ENCODE assay signal across 15 cellular contexts in genomic region chr12:24363177-24363754, GRCh38.
DNase-seq lines count a peak whose midpoint lies in the region; ATAC-seq and TF ChIP-seq lines count a peak whose summit lies in the region.
"Had no signal": no experiment of that assay in that cellular context is flagged by ENCODE, and none has a peak within 500 bp of the region (broad histone marks: within the 10 kb centered on the region; RNA-seq: fewer than 3 reads in every experiment).

No MANE protein-coding gene starts in this region.

- H3K4me3 ChIP-seq in A673 (ENCODE audit: low read depth, low read length, poor library complexity, severe bottlenecking): no peak overlapping the region
- H3K4me3 ChIP-seq in sigmoid colon: no peak overlapping the region
- H3K4me3 ChIP-seq: colonic mucosa had no signal

- no peaks in the 10 kb centered on the region for H3K36me3 ChIP-seq in A673 (ENCODE audit: insufficient read depth, low read length, poor library complexity, severe bottlenecking)
- no peaks in the 10 kb centered on the region for H3K36me3 ChIP-seq in sigmoid colon
- H3K36me3 ChIP-seq: colonic mucosa had no signal

- POLR2A ChIA-PET in A673 (lab: Charles Lee; ENCODE audit: low non-redundant PET): no interaction called here

- ATAC-seq in GM21423 (IDR thresholded peaks at IDR 0.05; ENCODE audit: unreplicated experiment): no peak
- no peak for ATAC-seq in GM21526 (IDR thresholded peaks at IDR 0.05; ENCODE audit: low FRiP score, unreplicated experiment)
- ATAC-seq: foreskin keratinocyte, left colon had no signal

- DNase-seq in A673 (ENCODE audit: low spot score) (peak; percentile 52), DMS53 (lab: John Stamatoyannopoulos, UW) (peak; percentile 86), NCI-H1436 treated with DMSO at 0.1 percent for 48 hours (lab: John Stamatoyannopoulos, UW) (peak; percentile 26), NCI-H748 (lab: John Stamatoyannopoulos, UW; ENCODE audit: unreplicated experiment) (peak; percentile 77), KG1 (lab: John Stamatoyannopoulos, UW) (no peak), sigmoid colon (no peak)
- DNase-seq: activated CD4-positive, alpha-beta T cell treated with anti-CD3 and anti-CD28 coated beads, Interleukin-2, amount 50 U/mL, for 1 hour; activated naive CD4-positive, alpha-beta T cell treated with anti-CD3 and anti-CD28 coated beads, Interleukin-2, amount 50 U/mL, for 16 hours; colonic mucosa; foreskin keratinocyte; left colon; NCI-H146; occipital lobe had no signal

- no TSS peak for BruUV-seq in A673 (replicated peaks; lab: Mats Ljungman, UMichigan)

- TF ChIP-seq CTCF in A673 (conservative IDR thresholded peaks at IDR 0.05; ENCODE audit: low read depth, low read length) (no peak), sigmoid colon (IDR thresholded peaks at IDR 0.05) (no peak)

- no peaks in the 10 kb centered on the region for H3K27me3 ChIP-seq in A673 (replicated peaks; ENCODE audit: insufficient read depth, low read depth, low read length, poor library complexity)
- H3K27me3 ChIP-seq in sigmoid colon: no peaks in the 10 kb centered on the region
- H3K27me3 ChIP-seq: colonic mucosa, foreskin keratinocyte had no signal

- no peak overlapping the region for H3K27ac ChIP-seq in A673 (ENCODE audit: low read depth, low read length, poor library complexity, severe bottlenecking)
- H3K27ac ChIP-seq in sigmoid colon: no peak overlapping the region
- H3K27ac ChIP-seq: colonic mucosa, foreskin keratinocyte had no signal

- no peak for TF ChIP-seq POLR2A in sigmoid colon (IDR thresholded peaks at IDR 0.05)

- intact Hi-C loops in A673 (cut with micrococcal nuclease; ENCODE audit: unreplicated experiment): loop anchor here (5.0 kb wide), 1 partner anchor 414 kb away; no protein-coding TSS in a partner anchor
- intact Hi-C loops in sigmoid colon (cut with DNase I): no loop called here

- H3K9me3 ChIP-seq in A673 (ENCODE audit: low read depth, low read length, poor library complexity, severe bottlenecking) (no peaks in the 10 kb centered on the region), sigmoid colon (no peaks in the 10 kb centered on the region)
- H3K9me3 ChIP-seq: colonic mucosa had no signal

- CTCF ChIA-PET in A673 (lab: Charles Lee): no interaction called here

- WGBS in sigmoid colon, 2 donors: 39 to 67% methylated on average over 3 of the region's 3 CpGs

- no peak for TF ChIP-seq EP300 in sigmoid colon (IDR thresholded peaks at IDR 0.05)

- H3K4me1 ChIP-seq in A673 (ENCODE audit: insufficient read depth, low read length, poor library complexity, severe bottlenecking): peaks cover 66% of the 10 kb centered on the region
- no peaks in the 10 kb centered on the region for H3K4me1 ChIP-seq in sigmoid colon
- H3K4me1 ChIP-seq: colonic mucosa, foreskin keratinocyte had no signal

Comparison
In these comparisons a context has a peak if more than half of its experiments do, and no peak if none do; other contexts are left out.
1. DNase-seq: peak in A673 (single experiment), DMS53 (single experiment), NCI-H1436 treated with DMSO at 0.1 percent for 48 hours (single experiment) and NCI-H748 (single experiment); none in KG1 (single experiment) and sigmoid colon (single experiment).